Comparison of ENCODE assay signal across 17 cellular contexts in genomic region chr2:152761171-152761570, GRCh38. TPM values are rescaled to one million over a fixed set of nuclear protein-coding genes. Genes with fewer than 3 reads are reported as not detected.
DNase-seq lines count a peak whose midpoint lies in the region; ATAC-seq and TF ChIP-seq lines count a peak whose summit lies in the region.
"Had no signal": no experiment of that assay in that cellular context is flagged by ENCODE, and none has a peak within 500 bp of the region (broad histone marks: within the 10 kb centered on the region; RNA-seq: fewer than 3 reads in every experiment).

No MANE protein-coding gene starts in this region.

- DNase-seq in HCEC 1CT (peak; percentile 5), amniotic epithelial cell (ENCODE audit: low read depth) (peak; percentile 17), fibroblast of lung (ENCODE audit: low read depth in 2 of 2) (peak; percentile 43 to 68), mesothelial cell of epicardium (ENCODE audit: low spot score in 2 of 2, unreplicated experiment in 2 of 2) (no peak), NCI-H1105 (lab: John Stamatoyannopoulos, UW) (no peak), NCI-H2107 treated with DMSO at 0.1 percent for 48 hours (lab: John Stamatoyannopoulos, UW; ENCODE audit: unreplicated experiment) (no peak)
- DNase-seq: EL, KG1, NCI-H1092, NCI-H1436 treated with DMSO at 0.1 percent for 48 hours, NCI-H1930, NCI-H226, NCI-H524, NCI-H774, Peyer's patch had no signal

- no peaks in the 10 kb centered on the region for H3K9me3 ChIP-seq in fibroblast of lung (ENCODE audit: control insufficient read depth, insufficient read depth, low read depth, low read length)
- H3K9me3 ChIP-seq: Peyer's patch had no signal

- no peaks in the 10 kb centered on the region for H3K9me3 Mint-ChIP-seq in mesothelial cell of epicardium

- peak overlapping the region; percentile 3 for H3K27ac Mint-ChIP-seq in mesothelial cell of epicardium

- peaks cover 8% of the 10 kb centered on the region for H3K4me1 ChIP-seq in fibroblast of lung (ENCODE audit: control insufficient read depth, extremely low read depth, insufficient read depth, low read length)
- H3K4me1 ChIP-seq: Peyer's patch had no signal

- no peak overlapping the region for H3K4me2 ChIP-seq in fibroblast of lung (ENCODE audit: extremely low read depth, insufficient read depth, low read length)

- peaks cover 10% of the 10 kb centered on the region for H3K36me3 Mint-ChIP-seq in mesothelial cell of epicardium

- H3K4me3 Mint-ChIP-seq in mesothelial cell of epicardium: no peak overlapping the region

- no peaks in the 10 kb centered on the region for H3K27me3 ChIP-seq in fibroblast of lung (ENCODE audit: control insufficient read depth, insufficient read depth, low read length)
- H3K27me3 ChIP-seq: Peyer's patch had no signal

- H2AFZ ChIP-seq in fibroblast of lung (ENCODE audit: low read length): no peak overlapping the region

- peaks cover 11% of the 10 kb centered on the region for H3K4me1 Mint-ChIP-seq in mesothelial cell of epicardium

- no peaks in the 10 kb centered on the region for H3K36me3 ChIP-seq in fibroblast of lung (ENCODE audit: control insufficient read depth, insufficient read depth, low read length)

- no peaks in the 10 kb centered on the region for H3K27me3 Mint-ChIP-seq in mesothelial cell of epicardium (ENCODE audit: low read depth)

- no peaks in the 10 kb centered on the region for H4K20me1 ChIP-seq in fibroblast of lung (ENCODE audit: control insufficient read depth, extremely low read depth, insufficient read depth, low read length)

- TF ChIP-seq CTCF in fibroblast of lung (conservative IDR thresholded peaks at IDR 0.05 in 1 of 2, IDR thresholded peaks at IDR 0.05 in 1 of 2; ENCODE audit: low read depth in 1 of 2, low read length in 2 of 2) (no peak), mesothelial cell of epicardium (IDR thresholded peaks at IDR 0.05; ENCODE audit: unreplicated experiment) (no peak)

- H3K4me3 ChIP-seq in fibroblast of lung (replicated peaks in 1 of 4; ENCODE audit: control extremely low read depth in 1 of 4, insufficient read depth in 1 of 4, low read depth in 3 of 4, low read length in 4 of 4): no peak overlapping the region
- H3K4me3 ChIP-seq: Peyer's patch had no signal

- H3K9ac ChIP-seq in fibroblast of lung (ENCODE audit: insufficient read depth, low read length): no peak overlapping the region

- H3K27ac ChIP-seq in fibroblast of lung (ENCODE audit: insufficient read depth, low read length): peak overlapping the region; percentile 36
- H3K27ac ChIP-seq: C4-2B, Peyer's patch had no signal

- ATAC-seq in HG02884 (IDR thresholded peaks at IDR 0.05; ENCODE audit: unreplicated experiment): no peak

- H3K79me2 ChIP-seq in fibroblast of lung (ENCODE audit: control insufficient read depth, insufficient read depth, low read length): no peaks in the 10 kb centered on the region

RNA-seq across cellular contexts. Expression of gene ARL6IP6, which starts 42.8 kb away (rescaled TPM):
- total RNA-seq in fibroblast of lung: 16.2 and 19.0 TPM in 2 replicates
- 53.9 and 54.8 TPM in 2 replicates for polyA plus RNA-seq in fibroblast of lung
- polyA plus RNA-seq in fibroblast of lung (2012): 14.6 and 15.4 TPM in 2 replicates
- 1.6 and 15.2 TPM in 2 replicates for polyA minus RNA-seq in fibroblast of lung (ENCODE audit: low replicate concordance)
- 22.3 to 29.4 TPM (median 25.9 TPM) in 3 replicates for total RNA-seq in mesothelial cell of epicardium

RNA-seq across cellular contexts. Expression of gene PRPF40A, which starts 43.9 kb away (rescaled TPM):
- total RNA-seq in fibroblast of lung: 105 and 109 TPM in 2 replicates
- polyA plus RNA-seq in fibroblast of lung: 85.9 and 91.7 TPM in 2 replicates
- polyA plus RNA-seq in fibroblast of lung (2012): 65.9 and 68.0 TPM in 2 replicates
- polyA minus RNA-seq in fibroblast of lung (ENCODE audit: low replicate concordance): 230 and 254 TPM in 2 replicates
- total RNA-seq in mesothelial cell of epicardium: 132 to 147 TPM (median 134 TPM) in 3 replicates

Comparison
In these comparisons a context has a peak if more than half of its experiments do, and no peak if none do; other contexts are left out.
1. DNase-seq: peak in HCEC 1CT (single experiment), amniotic epithelial cell (single experiment) and fibroblast of lung (2 of 2); none in mesothelial cell of epicardium (0 of 2), NCI-H1105 (single experiment) and NCI-H2107 treated with DMSO at 0.1 percent for 48 hours (single experiment).